Comparison of ENCODE assay signal across 1 cellular context in the genomic region with DNA sequence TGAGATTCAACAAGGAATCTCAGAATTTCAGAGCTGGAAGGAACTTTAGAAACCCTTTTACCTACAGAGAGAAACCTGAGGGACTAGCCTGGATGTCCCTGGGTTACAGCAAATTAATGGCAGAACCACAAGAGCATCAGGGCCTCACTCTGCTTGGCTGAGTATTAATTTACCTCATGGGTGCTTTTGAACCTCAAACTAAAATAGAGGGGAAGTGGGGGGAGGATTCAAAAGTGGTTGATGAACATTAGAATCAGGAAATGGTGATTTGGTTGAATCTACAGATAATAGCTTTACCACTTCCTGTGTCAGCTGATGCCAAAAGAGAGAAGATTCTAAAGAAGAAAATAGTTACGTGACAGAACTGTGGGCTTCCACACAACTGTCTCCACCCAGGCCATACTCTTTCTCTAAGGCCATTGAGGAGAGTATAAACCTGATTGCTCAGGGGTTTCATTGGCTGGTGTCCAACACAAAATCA.
A peak's percentile ranks its signal among the peaks of the same experiment; 100 is the strongest.
TF ChIP-seq lines count a peak whose summit lies in the region.

No MANE protein-coding gene starts in this region.

TF ChIP-seq in GM12878, 131 proteins besides CTCF, POLR2A, EP300 and RAD21 (continued from another document and continues in another):
- TF ChIP-seq, protein P1, sequence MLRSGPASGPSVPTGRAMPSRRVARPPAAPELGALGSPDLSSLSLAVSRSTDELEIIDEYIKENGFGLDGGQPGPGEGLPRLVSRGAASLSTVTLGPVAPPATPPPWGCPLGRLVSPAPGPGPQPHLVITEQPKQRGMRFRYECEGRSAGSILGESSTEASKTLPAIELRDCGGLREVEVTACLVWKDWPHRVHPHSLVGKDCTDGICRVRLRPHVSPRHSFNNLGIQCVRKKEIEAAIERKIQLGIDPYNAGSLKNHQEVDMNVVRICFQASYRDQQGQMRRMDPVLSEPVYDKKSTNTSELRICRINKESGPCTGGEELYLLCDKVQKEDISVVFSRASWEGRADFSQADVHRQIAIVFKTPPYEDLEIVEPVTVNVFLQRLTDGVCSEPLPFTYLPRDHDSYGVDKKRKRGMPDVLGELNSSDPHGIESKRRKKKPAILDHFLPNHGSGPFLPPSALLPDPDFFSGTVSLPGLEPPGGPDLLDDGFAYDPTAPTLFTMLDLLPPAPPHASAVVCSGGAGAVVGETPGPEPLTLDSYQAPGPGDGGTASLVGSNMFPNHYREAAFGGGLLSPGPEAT (IDR thresholded peaks at IDR 0.05; ENCODE audit: low read depth), result peak; percentile 91
- TF ChIP-seq BACH1 (IDR thresholded peaks at IDR 0.05; ENCODE audit: borderline replicate concordance) (no peak; the same call in 1 of the 2 replicates), ZZZ3 (IDR thresholded peaks at IDR 0.05; ENCODE audit: control insufficient read depth, insufficient read length, low read depth) (no peak), SRF (IDR thresholded peaks at IDR 0.05; ENCODE audit: low read depth in 2 of 2, low read length in 2 of 2) (no peak), POLR2AphosphoS2 (IDR thresholded peaks at IDR 0.05; ENCODE audit: low read depth, low read length) (no peak), TCF3 (IDR thresholded peaks at IDR 0.05; ENCODE audit: borderline replicate concordance, insufficient read depth, low read depth, low read length) (no peak), RELA (IDR thresholded peaks at IDR 0.05; ENCODE audit: borderline replicate concordance, partially characterized antibody) (no peak), PAX5 (IDR thresholded peaks at IDR 0.05; ENCODE audit: borderline replicate concordance, low read depth, low read length) (peak; percentile 66; the same call in 1 of the 2 replicates), HDGF (IDR thresholded peaks at IDR 0.05) (no peak), EZH2 (IDR thresholded peaks at IDR 0.05; ENCODE audit: borderline replicate concordance, control insufficient read depth, low read depth, low read length) (no peak), EGR1 (IDR thresholded peaks at IDR 0.05; ENCODE audit: borderline replicate concordance in 1 of 2, low read depth in 2 of 2, low read length in 2 of 2) (peak in 1 of 2 experiments; percentile 5; a peak in 1 of 3 replicates), POLR2AphosphoS5 (IDR thresholded peaks at IDR 0.05; ENCODE audit: low read length) (peak; percentile 77), YY1 (IDR thresholded peaks at IDR 0.05; ENCODE audit: low read depth, low read length) (peak; percentile 75), CREM (IDR thresholded peaks at IDR 0.05; ENCODE audit: low read depth) (peak; percentile 78; the same call in 1 of the 2 replicates), MEF2A (IDR thresholded peaks at IDR 0.05; ENCODE audit: insufficient read depth, low read depth, low read length) (peak; percentile 91), CHD4 (IDR thresholded peaks at IDR 0.05) (no peak), SREBF1 (IDR thresholded peaks at IDR 0.05; ENCODE audit: low read length) (no peak), CBX3 (IDR thresholded peaks at IDR 0.05; ENCODE audit: borderline replicate concordance, low read depth) (no peak), DPF2 (IDR thresholded peaks at IDR 0.05) (peak; percentile 72), CEBPB (IDR thresholded peaks at IDR 0.05; ENCODE audit: borderline replicate concordance in 1 of 2, low read depth in 2 of 2, low read length in 2 of 2) (no peak), NFXL1 (IDR thresholded peaks at IDR 0.05; ENCODE audit: borderline replicate concordance) (no peak)
- TF ChIP-seq, protein P2, sequence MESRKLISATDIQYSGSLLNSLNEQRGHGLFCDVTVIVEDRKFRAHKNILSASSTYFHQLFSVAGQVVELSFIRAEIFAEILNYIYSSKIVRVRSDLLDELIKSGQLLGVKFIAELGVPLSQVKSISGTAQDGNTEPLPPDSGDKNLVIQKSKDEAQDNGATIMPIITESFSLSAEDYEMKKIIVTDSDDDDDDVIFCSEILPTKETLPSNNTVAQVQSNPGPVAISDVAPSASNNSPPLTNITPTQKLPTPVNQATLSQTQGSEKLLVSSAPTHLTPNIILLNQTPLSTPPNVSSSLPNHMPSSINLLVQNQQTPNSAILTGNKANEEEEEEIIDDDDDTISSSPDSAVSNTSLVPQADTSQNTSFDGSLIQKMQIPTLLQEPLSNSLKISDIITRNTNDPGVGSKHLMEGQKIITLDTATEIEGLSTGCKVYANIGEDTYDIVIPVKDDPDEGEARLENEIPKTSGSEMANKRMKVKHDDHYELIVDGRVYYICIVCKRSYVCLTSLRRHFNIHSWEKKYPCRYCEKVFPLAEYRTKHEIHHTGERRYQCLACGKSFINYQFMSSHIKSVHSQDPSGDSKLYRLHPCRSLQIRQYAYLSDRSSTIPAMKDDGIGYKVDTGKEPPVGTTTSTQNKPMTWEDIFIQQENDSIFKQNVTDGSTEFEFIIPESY (IDR thresholded peaks at IDR 0.05), result no peak
- TF ChIP-seq, protein P3, sequence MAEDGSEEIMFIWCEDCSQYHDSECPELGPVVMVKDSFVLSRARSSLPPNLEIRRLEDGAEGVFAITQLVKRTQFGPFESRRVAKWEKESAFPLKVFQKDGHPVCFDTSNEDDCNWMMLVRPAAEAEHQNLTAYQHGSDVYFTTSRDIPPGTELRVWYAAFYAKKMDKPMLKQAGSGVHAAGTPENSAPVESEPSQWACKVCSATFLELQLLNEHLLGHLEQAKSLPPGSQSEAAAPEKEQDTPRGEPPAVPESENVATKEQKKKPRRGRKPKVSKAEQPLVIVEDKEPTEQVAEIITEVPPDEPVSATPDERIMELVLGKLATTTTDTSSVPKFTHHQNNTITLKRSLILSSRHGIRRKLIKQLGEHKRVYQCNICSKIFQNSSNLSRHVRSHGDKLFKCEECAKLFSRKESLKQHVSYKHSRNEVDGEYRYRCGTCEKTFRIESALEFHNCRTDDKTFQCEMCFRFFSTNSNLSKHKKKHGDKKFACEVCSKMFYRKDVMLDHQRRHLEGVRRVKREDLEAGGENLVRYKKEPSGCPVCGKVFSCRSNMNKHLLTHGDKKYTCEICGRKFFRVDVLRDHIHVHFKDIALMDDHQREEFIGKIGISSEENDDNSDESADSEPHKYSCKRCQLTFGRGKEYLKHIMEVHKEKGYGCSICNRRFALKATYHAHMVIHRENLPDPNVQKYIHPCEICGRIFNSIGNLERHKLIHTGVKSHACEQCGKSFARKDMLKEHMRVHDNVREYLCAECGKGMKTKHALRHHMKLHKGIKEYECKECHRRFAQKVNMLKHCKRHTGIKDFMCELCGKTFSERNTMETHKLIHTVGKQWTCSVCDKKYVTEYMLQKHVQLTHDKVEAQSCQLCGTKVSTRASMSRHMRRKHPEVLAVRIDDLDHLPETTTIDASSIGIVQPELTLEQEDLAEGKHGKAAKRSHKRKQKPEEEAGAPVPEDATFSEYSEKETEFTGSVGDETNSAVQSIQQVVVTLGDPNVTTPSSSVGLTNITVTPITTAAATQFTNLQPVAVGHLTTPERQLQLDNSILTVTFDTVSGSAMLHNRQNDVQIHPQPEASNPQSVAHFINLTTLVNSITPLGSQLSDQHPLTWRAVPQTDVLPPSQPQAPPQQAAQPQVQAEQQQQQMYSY (CRISPR knock-in tag; IDR thresholded peaks at IDR 0.05), result no peak
- TF ChIP-seq, protein P4, sequence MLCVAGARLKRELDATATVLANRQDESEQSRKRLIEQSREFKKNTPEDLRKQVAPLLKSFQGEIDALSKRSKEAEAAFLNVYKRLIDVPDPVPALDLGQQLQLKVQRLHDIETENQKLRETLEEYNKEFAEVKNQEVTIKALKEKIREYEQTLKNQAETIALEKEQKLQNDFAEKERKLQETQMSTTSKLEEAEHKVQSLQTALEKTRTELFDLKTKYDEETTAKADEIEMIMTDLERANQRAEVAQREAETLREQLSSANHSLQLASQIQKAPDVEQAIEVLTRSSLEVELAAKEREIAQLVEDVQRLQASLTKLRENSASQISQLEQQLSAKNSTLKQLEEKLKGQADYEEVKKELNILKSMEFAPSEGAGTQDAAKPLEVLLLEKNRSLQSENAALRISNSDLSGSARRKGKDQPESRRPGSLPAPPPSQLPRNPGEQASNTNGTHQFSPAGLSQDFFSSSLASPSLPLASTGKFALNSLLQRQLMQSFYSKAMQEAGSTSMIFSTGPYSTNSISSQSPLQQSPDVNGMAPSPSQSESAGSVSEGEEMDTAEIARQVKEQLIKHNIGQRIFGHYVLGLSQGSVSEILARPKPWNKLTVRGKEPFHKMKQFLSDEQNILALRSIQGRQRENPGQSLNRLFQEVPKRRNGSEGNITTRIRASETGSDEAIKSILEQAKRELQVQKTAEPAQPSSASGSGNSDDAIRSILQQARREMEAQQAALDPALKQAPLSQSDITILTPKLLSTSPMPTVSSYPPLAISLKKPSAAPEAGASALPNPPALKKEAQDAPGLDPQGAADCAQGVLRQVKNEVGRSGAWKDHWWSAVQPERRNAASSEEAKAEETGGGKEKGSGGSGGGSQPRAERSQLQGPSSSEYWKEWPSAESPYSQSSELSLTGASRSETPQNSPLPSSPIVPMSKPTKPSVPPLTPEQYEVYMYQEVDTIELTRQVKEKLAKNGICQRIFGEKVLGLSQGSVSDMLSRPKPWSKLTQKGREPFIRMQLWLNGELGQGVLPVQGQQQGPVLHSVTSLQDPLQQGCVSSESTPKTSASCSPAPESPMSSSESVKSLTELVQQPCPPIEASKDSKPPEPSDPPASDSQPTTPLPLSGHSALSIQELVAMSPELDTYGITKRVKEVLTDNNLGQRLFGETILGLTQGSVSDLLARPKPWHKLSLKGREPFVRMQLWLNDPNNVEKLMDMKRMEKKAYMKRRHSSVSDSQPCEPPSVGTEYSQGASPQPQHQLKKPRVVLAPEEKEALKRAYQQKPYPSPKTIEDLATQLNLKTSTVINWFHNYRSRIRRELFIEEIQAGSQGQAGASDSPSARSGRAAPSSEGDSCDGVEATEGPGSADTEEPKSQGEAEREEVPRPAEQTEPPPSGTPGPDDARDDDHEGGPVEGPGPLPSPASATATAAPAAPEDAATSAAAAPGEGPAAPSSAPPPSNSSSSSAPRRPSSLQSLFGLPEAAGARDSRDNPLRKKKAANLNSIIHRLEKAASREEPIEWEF (IDR thresholded peaks at IDR 0.05; ENCODE audit: insufficient replicate concordance, low read depth, low read length), result peak; percentile 44
- TF ChIP-seq, protein P5, sequence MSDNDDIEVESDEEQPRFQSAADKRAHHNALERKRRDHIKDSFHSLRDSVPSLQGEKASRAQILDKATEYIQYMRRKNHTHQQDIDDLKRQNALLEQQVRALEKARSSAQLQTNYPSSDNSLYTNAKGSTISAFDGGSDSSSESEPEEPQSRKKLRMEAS (IDR thresholded peaks at IDR 0.05; ENCODE audit: low read depth, low read length), result no peak
- TF ChIP-seq, protein P6, sequence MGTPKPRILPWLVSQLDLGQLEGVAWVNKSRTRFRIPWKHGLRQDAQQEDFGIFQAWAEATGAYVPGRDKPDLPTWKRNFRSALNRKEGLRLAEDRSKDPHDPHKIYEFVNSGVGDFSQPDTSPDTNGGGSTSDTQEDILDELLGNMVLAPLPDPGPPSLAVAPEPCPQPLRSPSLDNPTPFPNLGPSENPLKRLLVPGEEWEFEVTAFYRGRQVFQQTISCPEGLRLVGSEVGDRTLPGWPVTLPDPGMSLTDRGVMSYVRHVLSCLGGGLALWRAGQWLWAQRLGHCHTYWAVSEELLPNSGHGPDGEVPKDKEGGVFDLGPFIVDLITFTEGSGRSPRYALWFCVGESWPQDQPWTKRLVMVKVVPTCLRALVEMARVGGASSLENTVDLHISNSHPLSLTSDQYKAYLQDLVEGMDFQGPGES (IDR thresholded peaks at IDR 0.05), result no peak
- TF ChIP-seq, protein P7, sequence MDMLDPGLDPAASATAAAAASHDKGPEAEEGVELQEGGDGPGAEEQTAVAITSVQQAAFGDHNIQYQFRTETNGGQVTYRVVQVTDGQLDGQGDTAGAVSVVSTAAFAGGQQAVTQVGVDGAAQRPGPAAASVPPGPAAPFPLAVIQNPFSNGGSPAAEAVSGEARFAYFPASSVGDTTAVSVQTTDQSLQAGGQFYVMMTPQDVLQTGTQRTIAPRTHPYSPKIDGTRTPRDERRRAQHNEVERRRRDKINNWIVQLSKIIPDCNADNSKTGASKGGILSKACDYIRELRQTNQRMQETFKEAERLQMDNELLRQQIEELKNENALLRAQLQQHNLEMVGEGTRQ (IDR thresholded peaks at IDR 0.05; ENCODE audit: borderline replicate concordance, low read depth, low read length), result peak; percentile 20; the same call in 1 of the 2 replicates
- TF ChIP-seq, protein P8, sequence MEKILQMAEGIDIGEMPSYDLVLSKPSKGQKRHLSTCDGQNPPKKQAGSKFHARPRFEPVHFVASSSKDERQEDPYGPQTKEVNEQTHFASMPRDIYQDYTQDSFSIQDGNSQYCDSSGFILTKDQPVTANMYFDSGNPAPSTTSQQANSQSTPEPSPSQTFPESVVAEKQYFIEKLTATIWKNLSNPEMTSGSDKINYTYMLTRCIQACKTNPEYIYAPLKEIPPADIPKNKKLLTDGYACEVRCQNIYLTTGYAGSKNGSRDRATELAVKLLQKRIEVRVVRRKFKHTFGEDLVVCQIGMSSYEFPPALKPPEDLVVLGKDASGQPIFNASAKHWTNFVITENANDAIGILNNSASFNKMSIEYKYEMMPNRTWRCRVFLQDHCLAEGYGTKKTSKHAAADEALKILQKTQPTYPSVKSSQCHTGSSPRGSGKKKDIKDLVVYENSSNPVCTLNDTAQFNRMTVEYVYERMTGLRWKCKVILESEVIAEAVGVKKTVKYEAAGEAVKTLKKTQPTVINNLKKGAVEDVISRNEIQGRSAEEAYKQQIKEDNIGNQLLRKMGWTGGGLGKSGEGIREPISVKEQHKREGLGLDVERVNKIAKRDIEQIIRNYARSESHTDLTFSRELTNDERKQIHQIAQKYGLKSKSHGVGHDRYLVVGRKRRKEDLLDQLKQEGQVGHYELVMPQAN (conservative IDR thresholded peaks at IDR 0.05), result no peak
- TF ChIP-seq, protein P9, sequence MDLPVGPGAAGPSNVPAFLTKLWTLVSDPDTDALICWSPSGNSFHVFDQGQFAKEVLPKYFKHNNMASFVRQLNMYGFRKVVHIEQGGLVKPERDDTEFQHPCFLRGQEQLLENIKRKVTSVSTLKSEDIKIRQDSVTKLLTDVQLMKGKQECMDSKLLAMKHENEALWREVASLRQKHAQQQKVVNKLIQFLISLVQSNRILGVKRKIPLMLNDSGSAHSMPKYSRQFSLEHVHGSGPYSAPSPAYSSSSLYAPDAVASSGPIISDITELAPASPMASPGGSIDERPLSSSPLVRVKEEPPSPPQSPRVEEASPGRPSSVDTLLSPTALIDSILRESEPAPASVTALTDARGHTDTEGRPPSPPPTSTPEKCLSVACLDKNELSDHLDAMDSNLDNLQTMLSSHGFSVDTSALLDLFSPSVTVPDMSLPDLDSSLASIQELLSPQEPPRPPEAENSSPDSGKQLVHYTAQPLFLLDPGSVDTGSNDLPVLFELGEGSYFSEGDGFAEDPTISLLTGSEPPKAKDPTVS (IDR thresholded peaks at IDR 0.05; ENCODE audit: low read depth, low read length), result no peak
